8 cellular contexts compared by ENCODE assay signal in genomic region chr13:109145631-109146030, GRCh38.
DNase-seq lines count a peak whose midpoint lies in the region; ATAC-seq lines count a peak whose summit lies in the region.

No MANE protein-coding gene starts in this region.

- DNase-seq in AG20443 (ENCODE audit: low spot score) (peak; percentile 79), NAMALWA (ENCODE audit: low spot score) (peak; percentile 69), T-helper 17 cell (no peak), glomerular visceral epithelial cell (ENCODE audit: extremely low spot score) (peak; percentile 57), retina (peak; percentile 39)
- DNase-seq in activated CD4-positive, alpha-beta T cell treated with anti-CD3 and anti-CD28 coated beads for 1 hour: no peak

- H3K36me3 Mint-ChIP-seq in T-helper 17 cell (ENCODE audit: low read depth): no peaks in the 10 kb centered on the region

- no peak overlapping the region for H3K4me3 Mint-ChIP-seq in T-helper 17 cell

- peaks cover 2% of the 10 kb centered on the region for H3K4me1 Mint-ChIP-seq in T-helper 17 cell

- peaks cover 56% of the 10 kb centered on the region for H3K27me3 Mint-ChIP-seq in T-helper 17 cell

- ATAC-seq in GM18498 (IDR thresholded peaks at IDR 0.05; ENCODE audit: unreplicated experiment): peak; percentile 97
- peak; percentile 93 for ATAC-seq in HG02678 (IDR thresholded peaks at IDR 0.05; ENCODE audit: unreplicated experiment)
- ATAC-seq in T-helper 17 cell: peak; percentile 50

- H3K9me3 ChIP-seq in T-helper 17 cell (ENCODE audit: control insufficient read depth, low read length, poor library complexity, severe bottlenecking): no peaks in the 10 kb centered on the region

- no peak overlapping the region for H3K27ac Mint-ChIP-seq in T-helper 17 cell

Comparison
In these comparisons a context has a peak if more than half of its experiments do, and no peak if none do; other contexts are left out.
1. DNase-seq: peak in AG20443 (single experiment), NAMALWA (single experiment), glomerular visceral epithelial cell (single experiment) and retina (single experiment); none in T-helper 17 cell (0 of 3) and activated CD4-positive, alpha-beta T cell treated with anti-CD3 and anti-CD28 coated beads for 1 hour (single experiment).
2. Peak in every context shown above with its lines, with median percentiles within 50 percentile points of each other: ATAC-seq.